1 cellular context compared by ENCODE assay signal in the genomic region with DNA sequence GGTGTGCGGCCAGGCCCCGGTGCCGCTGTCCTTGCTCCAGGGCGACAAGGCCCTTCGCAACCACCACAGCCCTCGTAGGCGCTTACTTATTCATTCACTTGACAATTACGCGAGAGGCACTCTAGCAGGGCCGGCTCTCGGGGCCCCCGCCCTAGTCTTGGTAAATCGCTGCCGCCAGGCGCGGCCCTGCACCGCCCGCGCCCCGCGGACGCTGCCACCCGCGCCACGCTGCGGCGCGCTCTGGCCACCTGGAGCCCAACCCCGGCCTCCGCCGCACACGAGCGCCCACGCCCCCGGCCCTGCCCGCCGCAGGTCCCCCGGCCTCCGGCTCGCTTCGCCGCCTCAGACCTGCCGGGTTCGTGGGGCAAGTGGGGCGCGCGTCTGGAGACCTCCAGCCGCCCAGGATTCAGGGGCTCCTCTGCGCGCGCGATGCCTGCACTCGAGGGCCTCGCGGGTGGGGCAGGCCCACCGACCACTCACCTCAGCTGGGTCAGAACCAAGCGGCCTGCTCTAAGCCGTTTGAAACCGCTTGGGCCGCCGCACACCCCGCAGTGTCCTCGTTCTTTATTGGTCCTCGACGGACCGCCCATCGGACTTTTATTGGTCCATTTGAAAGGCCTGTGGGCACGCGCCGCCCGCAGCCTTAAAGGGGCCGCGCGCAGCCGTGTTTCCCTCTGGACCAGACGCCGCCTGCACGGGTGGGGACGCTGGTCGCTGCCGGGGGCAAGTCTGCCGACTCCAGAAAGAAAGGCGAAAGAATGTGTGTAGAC.
A peak's percentile ranks its signal among the peaks of the same experiment; 100 is the strongest.
TF ChIP-seq lines count a peak whose summit lies in the region.

A gene (minus strand): TSS at position 541 of the 770 bp plus-strand sequence. CDS start 25,049 bp downstream, outside the sequence.

TF ChIP-seq in WTC11, 78 proteins besides CTCF, POLR2A, EP300 and RAD21 (continued from another document):
- TF ChIP-seq, protein P1, sequence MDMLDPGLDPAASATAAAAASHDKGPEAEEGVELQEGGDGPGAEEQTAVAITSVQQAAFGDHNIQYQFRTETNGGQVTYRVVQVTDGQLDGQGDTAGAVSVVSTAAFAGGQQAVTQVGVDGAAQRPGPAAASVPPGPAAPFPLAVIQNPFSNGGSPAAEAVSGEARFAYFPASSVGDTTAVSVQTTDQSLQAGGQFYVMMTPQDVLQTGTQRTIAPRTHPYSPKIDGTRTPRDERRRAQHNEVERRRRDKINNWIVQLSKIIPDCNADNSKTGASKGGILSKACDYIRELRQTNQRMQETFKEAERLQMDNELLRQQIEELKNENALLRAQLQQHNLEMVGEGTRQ (CRISPR knock-in tag; IDR thresholded peaks at IDR 0.05): peak; percentile 74
- TF ChIP-seq TEAD4 (CRISPR knock-in tag; IDR thresholded peaks at IDR 0.05): no peak
- no peak for TF ChIP-seq JUN (CRISPR knock-in tag; IDR thresholded peaks at IDR 0.05)
